In genomic region chr3:11379238-11379823, GRCh38 we compare ENCODE assay signal across 8 cellular contexts.
A peak's percentile ranks its signal among the peaks of the same experiment; 100 is the strongest.
DNase-seq lines count a peak whose midpoint lies in the region; ATAC-seq and TF ChIP-seq lines count a peak whose summit lies in the region.

No MANE protein-coding gene starts in this region.

- CTCF ChIA-PET in HEK293T (lab: Yijun Ruan, JAX): interaction anchor here (0.8 to 4.2 kb wide), 9 partner anchors 95 to 278 kb away, joined by 3 to 29 read pairs (median 3); partner anchors contain the start of gene VGLL4

- H3K4me1 Mint-ChIP-seq in nephron: peaks cover 63% of the 10 kb centered on the region

- no peaks in the 10 kb centered on the region for H3K9me3 Mint-ChIP-seq in nephron

- H3K27me3 ChIP-seq in SJCRH30: no peaks in the 10 kb centered on the region

- H3K9me3 ChIP-seq in SJCRH30 (replicated peaks): no peaks in the 10 kb centered on the region

- peak overlapping the region; percentile 37 for H3K4me3 ChIP-seq in SJCRH30

- peaks cover 35% of the 10 kb centered on the region for H3K4me1 ChIP-seq in SJCRH30

- H3K27me3 Mint-ChIP-seq in nephron (ENCODE audit: low read depth): no peaks in the 10 kb centered on the region

- peak; percentile 49 for ATAC-seq in esophagus mucosa
- ATAC-seq in GM18511 (IDR thresholded peaks at IDR 0.05; ENCODE audit: unreplicated experiment): no peak
- no peak for ATAC-seq in HG03378 (IDR thresholded peaks at IDR 0.05; ENCODE audit: unreplicated experiment)
- ATAC-seq in GM18861 (IDR thresholded peaks at IDR 0.05; ENCODE audit: unreplicated experiment): no peak

- H3K27ac Mint-ChIP-seq in nephron: peak overlapping the region; percentile 83 to 88 (median 87)

- POLR2A ChIA-PET in HEK293T (lab: Yijun Ruan, JAX): no interaction called here

- DNase-seq in CD1c-positive myeloid dendritic cell (ENCODE audit: extremely low spot score) (peak; percentile 53), HEK293T (ENCODE audit: extremely low spot score) (peak; percentile 30), SJCRH30 (peak; percentile 33 to 79)

- H3K36me3 Mint-ChIP-seq in nephron (ENCODE audit: low read depth): peaks cover 4% of the 10 kb centered on the region

- peak; percentile 58 to 84 (median 63) for TF ChIP-seq CTCF in nephron (IDR thresholded peaks at IDR 0.05; ENCODE audit: unreplicated experiment in 3 of 3)

- no peaks in the 10 kb centered on the region for H3K36me3 ChIP-seq in SJCRH30

- H3K4me3 Mint-ChIP-seq in nephron: peak overlapping the region; percentile 1 to 43 (median 37)

- H3K27ac ChIP-seq in SJCRH30: peak overlapping the region; percentile 37

TF ChIP-seq in HEK293T, 16 proteins besides CTCF, POLR2A, EP300 and RAD21:
- TF ChIP-seq ELF4 (IDR thresholded peaks at IDR 0.05) (no peak), SUZ12 (IDR thresholded peaks at IDR 0.05) (no peak), ZNF384 (IDR thresholded peaks at IDR 0.05) (no peak), L3MBTL2 (conservative IDR thresholded peaks at IDR 0.05) (no peak), TARDBP (IDR thresholded peaks at IDR 0.05) (no peak), ARNT (IDR thresholded peaks at IDR 0.05) (no peak), FOXA1 (IDR thresholded peaks at IDR 0.05) (no peak), HDGF (IDR thresholded peaks at IDR 0.05; ENCODE audit: borderline replicate concordance) (no peak), NFRKB (IDR thresholded peaks at IDR 0.05) (no peak), SP1 (IDR thresholded peaks at IDR 0.05) (no peak), FOXK2 (IDR thresholded peaks at IDR 0.05) (no peak), FOXM1 (IDR thresholded peaks at IDR 0.05; ENCODE audit: borderline replicate concordance) (no peak), BHLHE40 (IDR thresholded peaks at IDR 0.05; ENCODE audit: borderline replicate concordance) (no peak), CTBP1 (IDR thresholded peaks at IDR 0.05; ENCODE audit: borderline replicate concordance) (no peak), LEF1 (IDR thresholded peaks at IDR 0.05; ENCODE audit: borderline replicate concordance) (no peak), PKNOX1 (IDR thresholded peaks at IDR 0.05) (no peak)
